19 cellular contexts compared by ENCODE assay signal in the genomic region with DNA sequence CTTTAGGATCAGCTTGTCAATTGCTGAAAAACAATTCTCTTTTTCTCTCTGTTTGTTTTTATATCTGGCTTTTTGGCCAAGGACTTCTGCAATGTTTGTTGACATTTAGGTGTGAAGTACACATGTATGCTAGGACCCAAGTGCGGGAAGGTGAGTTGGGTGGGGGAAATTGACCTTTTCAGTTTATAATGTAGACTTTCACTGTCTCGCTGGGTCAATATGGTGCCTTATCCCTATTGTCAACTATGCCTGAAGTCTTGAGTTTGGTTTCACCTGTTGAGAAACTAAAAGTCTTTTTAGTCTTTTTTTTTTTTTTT.
"Had no signal": no experiment of that assay in that cellular context is flagged by ENCODE, and none has a peak within 500 bp of the region (broad histone marks: within the 10 kb centered on the region; RNA-seq: fewer than 3 reads in every experiment).

No MANE protein-coding gene starts in this region.

- H3K4me1 ChIP-seq: vagina had no signal

- H3K4me3 ChIP-seq: dorsolateral prefrontal cortex, tibial nerve, vagina had no signal

- H3K36me3 ChIP-seq: brain microvascular endothelial cell, vagina had no signal

- H3K27me3 Mint-ChIP-seq: activated B cell treated with CpG ODN at 0.5 μM for 24 hours; activated naive CD8-positive, alpha-beta T cell treated with anti-CD3 and anti-CD28 coated beads, Interleukin-2, amount 10 ng/mL, durations not matched to agents 7 days and 5 days had no signal

- H3K27me3 ChIP-seq: brain microvascular endothelial cell, dorsolateral prefrontal cortex, tibial nerve, vagina had no signal

- H3K9me3 ChIP-seq: vagina had no signal

- DNase-seq: activated B cell treated with CpG ODN at 0.5 μM for 24 hours; activated CD4-positive, alpha-beta T cell treated with anti-CD3 and anti-CD28 coated beads for 4 hours; activated CD8-positive, alpha-beta memory T cell treated with anti-CD3 and anti-CD28 coated beads, Interleukin-2, amount 50 U/mL, for 4 hours; activated naive CD8-positive, alpha-beta T cell treated with anti-CD3 and anti-CD28 coated beads, Interleukin-2, amount 10 ng/mL, durations not matched to agents 7 days and 5 days; activated T-cell treated with anti-CD3 and anti-CD28 coated beads, Interleukin-2, amount 50 U/mL, for 72 hours; anterior cingulate cortex; brain microvascular endothelial cell; central memory CD4-positive, alpha-beta T cell; dorsolateral prefrontal cortex; erythroblast; midbrain; nucleus accumbens; retina; stimulated activated naive CD4-positive, alpha-beta T cell treated with Interleukin-2 at 50 U/mL for 16 hours; SW 1271 had no signal

- H3K4me3 Mint-ChIP-seq: activated B cell treated with CpG ODN at 0.5 μM for 24 hours; activated naive CD8-positive, alpha-beta T cell treated with anti-CD3 and anti-CD28 coated beads, Interleukin-2, amount 10 ng/mL, durations not matched to agents 7 days and 5 days; nephron; T-helper 2 cell treated with Interferon-gamma antibody and Interleukin-4, amounts not matched to agents 5 μg/mL and 100 μg/mL, for 36 hours had no signal

- H3K27ac Mint-ChIP-seq: activated B cell treated with CpG ODN at 0.5 μM for 24 hours; activated naive CD8-positive, alpha-beta T cell treated with anti-CD3 and anti-CD28 coated beads, Interleukin-2, amount 10 ng/mL, durations not matched to agents 7 days and 5 days; activated T-cell treated with anti-CD3 and anti-CD28 coated beads, Interleukin-2, amount 50 U/mL, for 72 hours; T-helper 2 cell treated with Interferon-gamma antibody and Interleukin-4, amounts not matched to agents 5 μg/mL and 100 μg/mL, for 36 hours had no signal

- H3K27ac ChIP-seq: brain microvascular endothelial cell, dorsolateral prefrontal cortex, vagina had no signal
